Comparison of ENCODE assay signal across 8 cellular contexts in the genomic region with DNA sequence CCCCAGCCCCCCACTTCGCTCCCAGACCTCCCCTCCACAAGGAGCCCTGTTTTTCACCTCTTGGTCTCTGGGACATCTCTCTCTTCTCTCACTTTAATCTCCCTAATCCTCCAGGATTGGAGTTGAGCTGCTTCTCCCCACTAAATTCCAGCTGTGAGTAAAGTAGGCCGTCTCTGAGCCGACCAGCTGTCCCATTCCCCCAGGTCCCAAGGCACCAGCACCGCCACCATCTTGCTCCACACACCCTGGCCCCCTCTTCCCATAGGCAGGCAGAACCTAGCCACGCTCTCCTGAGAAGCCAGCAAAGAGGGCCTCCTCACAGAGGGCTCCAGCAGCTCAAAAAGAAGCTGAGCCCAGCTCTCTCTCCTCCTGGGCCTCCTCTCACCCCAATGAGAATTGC. TPM values are rescaled to one million over a fixed set of nuclear protein-coding genes. Genes with fewer than 3 reads are reported as not detected.
DNase-seq lines count a peak whose midpoint lies in the region; ATAC-seq and TF ChIP-seq lines count a peak whose summit lies in the region.

No MANE protein-coding gene starts in this region.

- H3K27me3 Mint-ChIP-seq in activated B cell treated with CpG ODN at 0.5 μM for 24 hours: no peaks in the 10 kb centered on the region

- H3K4me1 Mint-ChIP-seq in activated B cell treated with CpG ODN at 0.5 μM for 24 hours: peaks cover 65% of the 10 kb centered on the region

- H3K27ac Mint-ChIP-seq in activated B cell treated with CpG ODN at 0.5 μM for 24 hours: peak overlapping the region; percentile 91

- H3K4me1 ChIP-seq in right atrium auricular region: peaks cover 0 to 81% of the 10 kb centered on the region in 2 donors
- peaks cover 44 to 89% (median 74%) of the 10 kb centered on the region in 6 donors for H3K4me1 ChIP-seq in spleen
- H3K4me1 ChIP-seq in upper lobe of right lung: peaks cover 59% of the 10 kb centered on the region

- peaks cover 31% of the 10 kb centered on the region for H3K36me3 Mint-ChIP-seq in activated B cell treated with CpG ODN at 0.5 μM for 24 hours (ENCODE audit: low read depth)

- H3K27me3 ChIP-seq in right atrium auricular region (no peaks in the 10 kb centered on the region), spleen (replicated peaks in 1 of 7) (no peaks in the 10 kb centered on the region), upper lobe of right lung (no peaks in the 10 kb centered on the region)

- no peaks in the 10 kb centered on the region for H3K9me3 Mint-ChIP-seq in activated B cell treated with CpG ODN at 0.5 μM for 24 hours

- H3K9me3 ChIP-seq in right atrium auricular region: no peaks in the 10 kb centered on the region
- H3K9me3 ChIP-seq in spleen: no peaks in the 10 kb centered on the region
- no peaks in the 10 kb centered on the region for H3K9me3 ChIP-seq in upper lobe of right lung

- peak overlapping the region; percentile 97 for H3K27ac ChIP-seq in right atrium auricular region
- peak overlapping the region in 6 of 8 donors; percentile 91 to 99 (median 96) for H3K27ac ChIP-seq in spleen
- no peak overlapping the region for H3K27ac ChIP-seq in upper lobe of right lung

- CTCF ChIA-PET in activated B cell treated with CpG ODN at 0.5 μM for 24 hours (lab: Charles Lee): interaction anchor here (1.2 kb wide), 1 partner anchor 173 kb away, joined by 4 read pairs; no protein-coding TSS in a partner anchor

- H3K4me3 Mint-ChIP-seq in activated B cell treated with CpG ODN at 0.5 μM for 24 hours: no peak overlapping the region

- intact Hi-C loops in activated B cell treated with CpG ODN at 0.5 μM for 24 hours (cut with micrococcal nuclease) (loop anchor here (1.0 to 5.0 kb wide), 2 partner anchors 13 to 134 kb away; a partner anchor contains a TSS), spleen (cut with DNase I; ENCODE audit: low total_unique reads) (no loop called here), upper lobe of right lung (cut with DNase I) (no loop called here)

- WGBS in spleen, 5 donors: 72 to 87% (median 72%) methylated on average over 5 of the region's 5 CpGs

- DNase-seq in NCI-H524 (lab: John Stamatoyannopoulos, UW): peak; percentile 19 to 61
- DNase-seq in NCI-H524 treated with DMSO at 0.1 percent for 48 hours (lab: John Stamatoyannopoulos, UW): no peak
- DNase-seq in activated B cell treated with CpG ODN at 0.5 μM for 24 hours: no peak
- no peak for DNase-seq in right atrium auricular region (ENCODE audit: low spot score)
- no peak for DNase-seq in spleen
- DNase-seq in stimulated activated CD4-positive, alpha-beta T cell treated with anti-CD3 and anti-CD28 coated beads, Interleukin-12 subunit alpha, Interleukin-12 subunit beta, amount 100 ng/mL, for 4 hours: no peak
- no peak for DNase-seq in DMS53 (lab: John Stamatoyannopoulos, UW)
- no peak for DNase-seq in upper lobe of right lung

- TF ChIP-seq CTCF in activated B cell treated with CpG ODN at 0.5 μM for 24 hours (IDR thresholded peaks at IDR 0.05) (no peak), right atrium auricular region (IDR thresholded peaks at IDR 0.05) (no peak), spleen (IDR thresholded peaks at IDR 0.05 in 8 of 11, conservative IDR thresholded peaks at IDR 0.05 in 3 of 11) (no peak), upper lobe of right lung (IDR thresholded peaks at IDR 0.05) (no peak)

- ATAC-seq in activated B cell treated with CpG ODN at 0.5 μM for 24 hours (ENCODE audit: low read depth) (no peak), upper lobe of right lung (no peak)

- no peak overlapping the region for H3K4me3 ChIP-seq in right atrium auricular region
- peak overlapping the region in 1 of 8 donors; percentile 92 for H3K4me3 ChIP-seq in spleen
- H3K4me3 ChIP-seq in upper lobe of right lung: no peak overlapping the region

- POLR2A ChIA-PET in activated B cell treated with CpG ODN at 0.5 μM for 24 hours (lab: Charles Lee): interaction anchor here (0.6 to 10.5 kb wide), 6 partner anchors 10 to 467 kb away, joined by 3 to 245 read pairs (median 6); a partner anchor contains a TSS

- no peak for TF ChIP-seq POLR2A in spleen (IDR thresholded peaks at IDR 0.05)

- H3K36me3 ChIP-seq in right atrium auricular region (peaks cover 29% of the 10 kb centered on the region), spleen (peaks cover 0 to 30% (median 19%) of the 10 kb centered on the region in 6 donors), upper lobe of right lung (peaks cover 25% of the 10 kb centered on the region)

RNA-seq across cellular contexts. Expression of a gene that starts 0.9 kb away (rescaled TPM):
- total RNA-seq in activated B cell treated with CpG ODN at 0.5 μM for 24 hours: 3.9 and 5.0 TPM in 2 replicates
- total RNA-seq in right atrium auricular region: 10 to 100 TPM; 15.1 to 33.4 TPM
- total RNA-seq in spleen: 10 to 100 TPM; 17.0 to 38.5 (median 30.5) TPM
- polyA plus RNA-seq in spleen: 10 to 100 TPM in 1 of 3 donors, 1 to 10 TPM in 2; 3.0 to 21.5 (median 4.3) TPM
- total RNA-seq in upper lobe of right lung: 30.7 TPM

RNA-seq across cellular contexts. Expression of a gene that starts 1.0 kb away (rescaled TPM):
- total RNA-seq in activated B cell treated with CpG ODN at 0.5 μM for 24 hours (438 and 469 TPM in 2 replicates), right atrium auricular region (100 to 1,000 TPM; 695 to 758 TPM), spleen (100 to 1,000 TPM; 402 to 903 (median 548) TPM), upper lobe of right lung (544 TPM)
- 100 to 1,000 TPM; 320 to 963 (median 710) TPM for polyA plus RNA-seq in spleen

RNA-seq across cellular contexts. Expression of a gene that starts 15.5 kb away (rescaled TPM):
- total RNA-seq in activated B cell treated with CpG ODN at 0.5 μM for 24 hours (56.1 and 64.6 TPM in 2 replicates), right atrium auricular region (10 to 100 TPM; 18.1 to 19.9 TPM), spleen (10 to 100 TPM; 36.9 to 48.0 (median 39.2) TPM), upper lobe of right lung (41.0 TPM)
- polyA plus RNA-seq in spleen: 10 to 100 TPM in 2 of 3 donors, 1 to 10 TPM in 1; 9.8 to 29.2 (median 11.7) TPM

RNA-seq across cellular contexts. Expression of a gene that starts 20.5 kb away (rescaled TPM):
- total RNA-seq in activated B cell treated with CpG ODN at 0.5 μM for 24 hours (45.5 and 46.6 TPM in 2 replicates), right atrium auricular region (10 to 100 TPM in 1 of 2 donors, 1 to 10 TPM in 1; 10.0 to 22.4 TPM), spleen (10 to 100 TPM; 33.1 to 47.6 (median 38.8) TPM), upper lobe of right lung (36.9 TPM)
- 10 to 100 TPM; 27.4 to 50.4 (median 33.2) TPM for polyA plus RNA-seq in spleen

RNA-seq across cellular contexts. Expression of a gene that starts 23.5 kb away (rescaled TPM):
- total RNA-seq in activated B cell treated with CpG ODN at 0.5 μM for 24 hours: 291 and 325 TPM in 2 replicates
- 100 to 1,000 TPM; 226 to 469 TPM for total RNA-seq in right atrium auricular region
- 100 to 1,000 TPM; 222 to 519 (median 438) TPM for total RNA-seq in spleen
- polyA plus RNA-seq in spleen: 100 to 1,000 TPM; 755 to 855 (median 822) TPM
- total RNA-seq in upper lobe of right lung: 547 TPM

Comparison
In these comparisons a context has a peak if more than half of its experiments do, and no peak if none do; other contexts are left out.
1. DNase-seq: peak in NCI-H524 (2 of 2); none in NCI-H524 treated with DMSO at 0.1 percent for 48 hours (single experiment), activated B cell treated with CpG ODN at 0.5 μM for 24 hours (single experiment), right atrium auricular region (single experiment), spleen (single experiment), stimulated activated CD4-positive, alpha-beta T cell treated with anti-CD3 and anti-CD28 coated beads, Interleukin-12 subunit alpha, Interleukin-12 subunit beta, amount 100 ng/mL, for 4 hours (single experiment), DMS53 (single experiment) and upper lobe of right lung (single experiment).